In the genomic region with DNA sequence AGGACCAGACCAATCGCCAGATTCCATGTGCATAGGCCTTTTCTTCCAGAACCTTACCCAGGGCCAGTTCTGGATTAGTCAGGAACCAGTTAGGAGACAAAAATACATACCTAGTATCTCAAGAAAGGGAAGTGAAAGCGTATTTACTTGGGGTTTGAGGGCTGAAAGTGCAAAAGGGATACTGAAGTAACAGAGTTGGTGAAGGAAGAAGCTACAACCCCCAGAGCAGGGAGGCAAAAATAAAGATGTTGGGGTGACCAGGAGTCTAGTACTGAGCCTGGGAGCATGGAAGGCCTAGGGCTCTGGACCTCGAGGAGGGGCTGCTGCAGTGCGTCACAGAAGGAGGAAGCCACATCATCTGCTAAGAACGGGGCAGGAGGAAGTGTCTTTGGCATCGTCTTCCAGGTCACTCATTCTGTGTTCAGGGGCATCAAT, we compare ENCODE assay signal across 1 cellular context.
TF ChIP-seq lines count a peak whose summit lies in the region.

No MANE protein-coding gene starts in this region.

TF ChIP-seq in K562, 482 proteins besides CTCF, POLR2A, EP300 and RAD21:
- TF ChIP-seq, protein P1, sequence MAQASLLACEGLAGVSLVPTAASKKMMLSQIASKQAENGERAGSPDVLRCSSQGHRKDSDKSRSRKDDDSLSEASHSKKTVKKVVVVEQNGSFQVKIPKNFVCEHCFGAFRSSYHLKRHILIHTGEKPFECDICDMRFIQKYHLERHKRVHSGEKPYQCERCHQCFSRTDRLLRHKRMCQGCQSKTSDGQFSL (CRISPR knock-in tag; IDR thresholded peaks at IDR 0.05) = no peak
- TF ChIP-seq, protein P1 (tag; IDR thresholded peaks at IDR 0.05) = no peak
- peak; percentile 29; the same call in 1 of the 2 replicates for TF ChIP-seq BCOR (IDR thresholded peaks at IDR 0.05)
- TF ChIP-seq RBM25 (IDR thresholded peaks at IDR 0.05; ENCODE audit: low read depth, low read length, severe bottlenecking) = peak; percentile 72
